Comparison of ENCODE assay signal across 18 cellular contexts in genomic region chr14:75442166-75442565, GRCh38. TPM values are rescaled to one million over a fixed set of nuclear protein-coding genes. Genes with fewer than 3 reads are reported as not detected.
DNase-seq lines count a peak whose midpoint lies in the region; ATAC-seq and TF ChIP-seq lines count a peak whose summit lies in the region.
"Had no signal": no experiment of that assay in that cellular context is flagged by ENCODE, and none has a peak within 500 bp of the region (broad histone marks: within the 10 kb centered on the region; RNA-seq: fewer than 3 reads in every experiment).

No MANE protein-coding gene starts in this region.

- H3K9me3 Mint-ChIP-seq in HFFc6 (no peaks in the 10 kb centered on the region), immature natural killer cell (no peaks in the 10 kb centered on the region)
- no peaks in the 10 kb centered on the region for H3K9me3 Mint-ChIP-seq in stimulated activated memory B cell treated with anti-CD40 and anti-IgM and Interleukin-4, amounts not matched to agents 10 μg/mL and 1 μg/mL and 100 μg/mL, for 72 hours
- H3K9me3 Mint-ChIP-seq: activated naive CD4-positive, alpha-beta T cell treated with anti-CD3 and anti-CD28 coated beads, Interleukin-2, amount 10 ng/mL, durations not matched to agents 7 days and 5 days; nephron; stimulated activated naive B cell treated with anti-CD40 and anti-IgM and Interleukin-4, amounts not matched to agents 10 μg/mL and 1 μg/mL and 100 μg/mL, for 72 hours had no signal

- peak overlapping the region; percentile 92 for H3K27ac Mint-ChIP-seq in HFFc6
- peak overlapping the region; percentile 61 for H3K27ac Mint-ChIP-seq in stimulated activated memory B cell treated with anti-CD40 and anti-IgM and Interleukin-4, amounts not matched to agents 10 μg/mL and 1 μg/mL and 100 μg/mL, for 72 hours
- H3K27ac Mint-ChIP-seq in immature natural killer cell: no peak overlapping the region
- H3K27ac Mint-ChIP-seq: activated naive CD4-positive, alpha-beta T cell treated with anti-CD3 and anti-CD28 coated beads, Interleukin-2, amount 10 ng/mL, durations not matched to agents 7 days and 5 days had no signal

- no peak overlapping the region for H2BK15ac ChIP-seq in mesendoderm (replicated peaks; ENCODE audit: low read depth)

- no peak for DNase-seq in HFFc6
- DNase-seq in ascending aorta (ENCODE audit: low spot score in 2 of 2): no peak
- no peak for DNase-seq in mesendoderm
- no peak for DNase-seq in ACHN
- DNase-seq in immature natural killer cell: no peak
- no peak for DNase-seq in SHP77 treated with DMSO at 0.1 percent for 48 hours (lab: John Stamatoyannopoulos, UW)
- DNase-seq in NCI-H2029 treated with DMSO at 0.1 percent for 48 hours (lab: John Stamatoyannopoulos, UW): no peak
- DNase-seq: activated CD4-positive, alpha-beta T cell treated with anti-CD3 and anti-CD28 coated beads for 48 hours; activated naive CD4-positive, alpha-beta T cell treated with anti-CD3 and anti-CD28 coated beads, Interleukin-2, amount 10 ng/mL, durations not matched to agents 7 days and 5 days; body of pancreas; Calu3; NCI-H1105 treated with DMSO at 0.1 percent for 48 hours; SHP77; stimulated activated naive B cell treated with anti-CD40 and anti-IgM and Interleukin-4, amounts not matched to agents 10 μg/mL and 1 μg/mL and 100 μg/mL, for 72 hours; T-helper 9 cell had no signal

- peaks cover 5% of the 10 kb centered on the region for H3K27me3 Mint-ChIP-seq in HFFc6 (ENCODE audit: insufficient read depth)
- H3K27me3 Mint-ChIP-seq in stimulated activated memory B cell treated with anti-CD40 and anti-IgM and Interleukin-4, amounts not matched to agents 10 μg/mL and 1 μg/mL and 100 μg/mL, for 72 hours: no peaks in the 10 kb centered on the region
- peaks cover 0 to 10% (median 4%) of the 10 kb centered on the region in 3 donors for H3K27me3 Mint-ChIP-seq in immature natural killer cell (ENCODE audit: low read depth in 3 of 3)
- H3K27me3 Mint-ChIP-seq: activated naive CD4-positive, alpha-beta T cell treated with anti-CD3 and anti-CD28 coated beads, Interleukin-2, amount 10 ng/mL, durations not matched to agents 7 days and 5 days; stimulated activated naive B cell treated with anti-CD40 and anti-IgM and Interleukin-4, amounts not matched to agents 10 μg/mL and 1 μg/mL and 100 μg/mL, for 72 hours had no signal

- H2BK120ac ChIP-seq in mesendoderm (ENCODE audit: low read depth, low read length): no peak overlapping the region

- H2BK5ac ChIP-seq in mesendoderm (ENCODE audit: low read length): no peak overlapping the region

- no peak overlapping the region for H3K56ac ChIP-seq in mesendoderm (ENCODE audit: low read length)

- peak overlapping the region; percentile 68 to 69 for H3K27ac ChIP-seq in ascending aorta
- no peak overlapping the region for H3K27ac ChIP-seq in mesendoderm (ENCODE audit: low read depth, low read length)
- H3K27ac ChIP-seq: KMS-11 had no signal

- intact Hi-C loops in ascending aorta (cut with DNase I): no loop called here

- H3K4me1 ChIP-seq in ascending aorta (peaks cover 6 to 23% of the 10 kb centered on the region in 2 donors), mesendoderm (ENCODE audit: control insufficient read depth, low read depth, low read length) (peaks cover 4% of the 10 kb centered on the region)

- H3K4me2 ChIP-seq in mesendoderm (ENCODE audit: low read length): no peak overlapping the region
- H3K4me2 ChIP-seq: KMS-11 had no signal

- no peak for ATAC-seq in stimulated activated memory B cell treated with anti-CD40 and anti-IgM and Interleukin-4, amounts not matched to agents 10 μg/mL and 1 μg/mL and 100 μg/mL, for 72 hours
- ATAC-seq: stimulated activated naive B cell treated with anti-CD40 and anti-IgM and Interleukin-4, amounts not matched to agents 10 μg/mL and 1 μg/mL and 100 μg/mL, for 72 hours had no signal

- no peaks in the 10 kb centered on the region for H3K9me3 ChIP-seq in ascending aorta
- H3K9me3 ChIP-seq: body of pancreas had no signal

- H2AK5ac ChIP-seq in mesendoderm (ENCODE audit: low read length): no peak overlapping the region

- no peak overlapping the region for H4K8ac ChIP-seq in mesendoderm (ENCODE audit: low read depth, low read length)

- no CpG with 5 or more reads among the region's 4 CpGs for WGBS in mesendoderm (ENCODE audit: extremely low coverage, insufficient coverage, low lambda C conversion rate)

- peaks cover 18% of the 10 kb centered on the region for H3K79me1 ChIP-seq in mesendoderm (ENCODE audit: low read length)

- H3K4me1 Mint-ChIP-seq in HFFc6 (ENCODE audit: low read depth): peaks cover 44% of the 10 kb centered on the region
- peaks cover 49% of the 10 kb centered on the region for H3K4me1 Mint-ChIP-seq in stimulated activated memory B cell treated with anti-CD40 and anti-IgM and Interleukin-4, amounts not matched to agents 10 μg/mL and 1 μg/mL and 100 μg/mL, for 72 hours
- no peaks in the 10 kb centered on the region for H3K4me1 Mint-ChIP-seq in immature natural killer cell

- no peak for TF ChIP-seq CTCF in HFFc6 (IDR thresholded peaks at IDR 0.05)
- TF ChIP-seq CTCF in ascending aorta (IDR thresholded peaks at IDR 0.05): no peak

- peaks cover 63% of the 10 kb centered on the region for H3K36me3 Mint-ChIP-seq in HFFc6 (ENCODE audit: low read depth)
- H3K36me3 Mint-ChIP-seq in stimulated activated memory B cell treated with anti-CD40 and anti-IgM and Interleukin-4, amounts not matched to agents 10 μg/mL and 1 μg/mL and 100 μg/mL, for 72 hours: peaks cover 25% of the 10 kb centered on the region
- no peaks in the 10 kb centered on the region for H3K36me3 Mint-ChIP-seq in immature natural killer cell
- H3K36me3 Mint-ChIP-seq: activated naive CD4-positive, alpha-beta T cell treated with anti-CD3 and anti-CD28 coated beads, Interleukin-2, amount 10 ng/mL, durations not matched to agents 7 days and 5 days had no signal

- no peaks in the 10 kb centered on the region for H3K79me2 ChIP-seq in mesendoderm (ENCODE audit: control insufficient read depth, insufficient read depth, low read length)

- no peak overlapping the region for H3K4me3 ChIP-seq in ascending aorta
- H3K4me3 ChIP-seq in mesendoderm (ENCODE audit: low read length): no peak overlapping the region
- H3K4me3 ChIP-seq: body of pancreas had no signal

- in situ Hi-C loops in ACHN (cut with HindIII; ENCODE audit: low pct_ligation_motif_present, low pct_unique_long_range_greater_than_20kb, low sequenced_read_pairs): no loop called here

- peak overlapping the region; percentile 51 for H3K23ac ChIP-seq in mesendoderm (ENCODE audit: low read length)

- no peak overlapping the region for H3K9ac ChIP-seq in mesendoderm (ENCODE audit: low read length)
- H3K9ac ChIP-seq: KMS-11 had no signal

- H3K4ac ChIP-seq in mesendoderm (ENCODE audit: low read depth, low read length): no peak overlapping the region

- H4K5ac ChIP-seq in mesendoderm (ENCODE audit: low read length): no peak overlapping the region

- H3K4me3 Mint-ChIP-seq in HFFc6: peak overlapping the region; percentile 75; the same call in 1 of the 2 replicates
- H3K4me3 Mint-ChIP-seq in stimulated activated memory B cell treated with anti-CD40 and anti-IgM and Interleukin-4, amounts not matched to agents 10 μg/mL and 1 μg/mL and 100 μg/mL, for 72 hours: no peak overlapping the region
- no peak overlapping the region for H3K4me3 Mint-ChIP-seq in immature natural killer cell
- H3K4me3 Mint-ChIP-seq: activated naive CD4-positive, alpha-beta T cell treated with anti-CD3 and anti-CD28 coated beads, Interleukin-2, amount 10 ng/mL, durations not matched to agents 7 days and 5 days; nephron; stimulated activated naive B cell treated with anti-CD40 and anti-IgM and Interleukin-4, amounts not matched to agents 10 μg/mL and 1 μg/mL and 100 μg/mL, for 72 hours had no signal

- H3K36me3 ChIP-seq in ascending aorta (peaks cover 6 to 15% of the 10 kb centered on the region in 2 donors), mesendoderm (ENCODE audit: control insufficient read depth, insufficient read depth, low read length) (peaks cover 18% of the 10 kb centered on the region)

- H3K18ac ChIP-seq in mesendoderm (ENCODE audit: low read length): no peak overlapping the region

- H3K27me3 ChIP-seq in ascending aorta: no peaks in the 10 kb centered on the region
- H3K27me3 ChIP-seq in mesendoderm (ENCODE audit: insufficient read depth, low read length, poor library complexity): no peaks in the 10 kb centered on the region
- H3K27me3 ChIP-seq: body of pancreas had no signal

RNA-seq across cellular contexts. Expression of gene JDP2, which starts 14.3 kb away (rescaled TPM):
- 10 to 100 TPM; 48.0 to 67.8 (median 61.8) TPM for total RNA-seq in HFFc6 (2021; fragmentation: NEBNext Ultra II Directional; extraction: Animal tissue kit (Norgen Biotek cat#: 25700))
- total RNA-seq in ascending aorta: 213 TPM
- polyA plus RNA-seq in mesendoderm (2013, experiment 1 of 2): 27.4 TPM
- 28.8 TPM for polyA plus RNA-seq in mesendoderm (2013, experiment 2 of 2)
- under 1 TPM in 1 of 3 donors, not detected in 2; 0.47 TPM for polyA plus RNA-seq in immature natural killer cell

Comparison
In these comparisons a context has a peak if more than half of its experiments do, and no peak if none do; other contexts are left out.
1. H3K27ac Mint-ChIP-seq: peak in HFFc6 (single experiment) and stimulated activated memory B cell treated with anti-CD40 and anti-IgM and Interleukin-4, amounts not matched to agents 10 μg/mL and 1 μg/mL and 100 μg/mL, for 72 hours (single experiment); none in immature natural killer cell (0 of 6).